Comparison of ENCODE assay signal across 8 cellular contexts in genomic region chr19:52689804-52690394, GRCh38. TPM values are rescaled to one million over a fixed set of nuclear protein-coding genes. Genes with fewer than 3 reads are reported as not detected.
A peak's percentile ranks its signal among the peaks of the same experiment; 100 is the strongest.
DNase-seq lines count a peak whose midpoint lies in the region; ATAC-seq and TF ChIP-seq lines count a peak whose summit lies in the region.

No MANE protein-coding gene starts in this region.

- H3K4me3 Mint-ChIP-seq in natural killer cell treated with Interleukin-12 subunit alpha and Interleukin-12 subunit beta and Interleukin-15 and Interleukin-18, amount 100 ng/mL, for 72 hours: peak overlapping the region; percentile 84

- peak overlapping the region; percentile 85 for H3K4me3 ChIP-seq in LNCaP clone FGC (ENCODE audit: low read depth, low read length)
- H3K4me3 ChIP-seq in esophagus muscularis mucosa: peak overlapping the region; percentile 64 to 82 (median 68)
- peak overlapping the region; percentile 71 for H3K4me3 ChIP-seq in thoracic aorta

- H3K36me3 Mint-ChIP-seq in natural killer cell treated with Interleukin-12 subunit alpha and Interleukin-12 subunit beta and Interleukin-15 and Interleukin-18, amount 100 ng/mL, for 72 hours: peaks cover 15% of the 10 kb centered on the region

- TF ChIP-seq CTCF in LNCaP clone FGC (IDR thresholded peaks at IDR 0.05; ENCODE audit: control insufficient read depth, extremely low read depth, insufficient read depth) (no peak), esophagus muscularis mucosa (IDR thresholded peaks at IDR 0.05) (no peak), thoracic aorta (IDR thresholded peaks at IDR 0.05) (no peak)

- H3K9me3 ChIP-seq in esophagus muscularis mucosa (no peaks in the 10 kb centered on the region), thoracic aorta (no peaks in the 10 kb centered on the region)

- no peak for TF ChIP-seq POLR2A in esophagus muscularis mucosa (IDR thresholded peaks at IDR 0.05; ENCODE audit: low read depth)

- intact Hi-C loops in esophagus muscularis mucosa (cut with DNase I): loop anchor here (2.0 to 5.0 kb wide), 3 partner anchors 42 to 163 kb away; partner anchors contain the start of genes ZNF808 and ZNF83

- no peaks in the 10 kb centered on the region for H3K9me3 Mint-ChIP-seq in natural killer cell treated with Interleukin-12 subunit alpha and Interleukin-12 subunit beta and Interleukin-15 and Interleukin-18, amount 100 ng/mL, for 72 hours

- no peaks in the 10 kb centered on the region for H3K27me3 ChIP-seq in esophagus muscularis mucosa
- H3K27me3 ChIP-seq in thoracic aorta (replicated peaks; ENCODE audit: insufficient read depth): no peaks in the 10 kb centered on the region

- DNase-seq in C1 segment of cervical spinal cord (lab: John Stamatoyannopoulos, UW) (peak in 12 of 14 donors; percentile 15 to 85 (median 48)), LNCaP clone FGC (ENCODE audit: low read depth) (no peak), activated T-cell treated with anti-CD3 and anti-CD28 coated beads for 24 hours (ENCODE audit: low read depth) (peak; percentile 4), esophagus muscularis mucosa (ENCODE audit: extremely low spot score) (peak; percentile 92), thoracic aorta (ENCODE audit: low spot score) (peak; percentile 4), HT-29 (ENCODE audit: low spot score) (no peak)
- DNase-seq in natural killer cell treated with Interleukin-12 subunit alpha and Interleukin-12 subunit beta and Interleukin-15 and Interleukin-18, amount 100 ng/mL, for 72 hours (ENCODE audit: low spot score): peak; percentile 65

- peaks cover 31 to 32% of the 10 kb centered on the region in 2 donors for H3K4me1 Mint-ChIP-seq in natural killer cell treated with Interleukin-12 subunit alpha and Interleukin-12 subunit beta and Interleukin-15 and Interleukin-18, amount 100 ng/mL, for 72 hours (ENCODE audit: low read depth in 2 of 2)

- peak; percentile 29 for ATAC-seq in GM21423 (IDR thresholded peaks at IDR 0.05; ENCODE audit: unreplicated experiment)
- ATAC-seq in natural killer cell treated with Interleukin-12 subunit alpha and Interleukin-12 subunit beta and Interleukin-15 and Interleukin-18, amount 100 ng/mL, for 72 hours: peak; percentile 62 to 73
- no peak for ATAC-seq in thoracic aorta (ENCODE audit: insufficient number of reproducible peaks, low FRiP score, low read depth)

- under 1% methylated on average over 35 of the region's 35 CpGs for WGBS in esophagus muscularis mucosa

- H3K27me3 Mint-ChIP-seq in natural killer cell treated with Interleukin-12 subunit alpha and Interleukin-12 subunit beta and Interleukin-15 and Interleukin-18, amount 100 ng/mL, for 72 hours: no peaks in the 10 kb centered on the region

- H3K36me3 ChIP-seq in esophagus muscularis mucosa: no peaks in the 10 kb centered on the region
- peaks cover 2% of the 10 kb centered on the region for H3K36me3 ChIP-seq in thoracic aorta

- H3K27ac ChIP-seq in esophagus muscularis mucosa (replicated peaks in 1 of 4): peak overlapping the region; percentile 85 to 94 (median 93)
- peak overlapping the region; percentile 92 to 96 for H3K27ac ChIP-seq in thoracic aorta

- H3K27ac Mint-ChIP-seq in natural killer cell treated with Interleukin-12 subunit alpha and Interleukin-12 subunit beta and Interleukin-15 and Interleukin-18, amount 100 ng/mL, for 72 hours: peak overlapping the region; percentile 56 to 93

- no peak for TF ChIP-seq EP300 in esophagus muscularis mucosa (IDR thresholded peaks at IDR 0.05)

- H3K4me1 ChIP-seq in esophagus muscularis mucosa (peaks cover 12 to 47% (median 39%) of the 10 kb centered on the region in 4 donors), thoracic aorta (ENCODE audit: control insufficient read depth in 1 of 2, low read depth in 2 of 2) (peaks cover 3 to 41% of the 10 kb centered on the region in 2 donors)

RNA-seq across cellular contexts. Expression of gene ZNF611, which starts 44.9 kb away (rescaled TPM):
- total RNA-seq in esophagus muscularis mucosa: 1 to 10 TPM; 7.3 to 9.6 (median 7.6) TPM
- 10 to 100 TPM; 39.1 to 50.7 TPM for total RNA-seq in natural killer cell treated with Interleukin-12 subunit alpha and Interleukin-12 subunit beta and Interleukin-15 and Interleukin-18, amount 100 ng/mL, for 72 hours
- total RNA-seq in thoracic aorta: 10 to 100 TPM; 26.3 to 30.0 TPM
- total RNA-seq in HT-29 (2014; rRNA removed; shearing (Covaris generic)): 1.3 and 3.3 TPM in 2 replicates

RNA-seq across cellular contexts. Expression of gene ZNF83, which starts 51.7 kb away (rescaled TPM):
- 10 to 100 TPM; 29.7 to 55.6 (median 34.1) TPM for total RNA-seq in esophagus muscularis mucosa
- total RNA-seq in natural killer cell treated with Interleukin-12 subunit alpha and Interleukin-12 subunit beta and Interleukin-15 and Interleukin-18, amount 100 ng/mL, for 72 hours: 10 to 100 TPM; 20.2 to 25.8 TPM
- total RNA-seq in thoracic aorta: 100 to 1,000 TPM in 1 of 2 donors, 10 to 100 TPM in 1; 70.0 to 143 TPM
- total RNA-seq in HT-29 (2014; rRNA removed; shearing (Covaris generic)): 5.7 and 6.4 TPM in 2 replicates

Comparison
In these comparisons a context has a peak if more than half of its experiments do, and no peak if none do; other contexts are left out.
1. DNase-seq: peak in C1 segment of cervical spinal cord (12 of 14), activated T-cell treated with anti-CD3 and anti-CD28 coated beads for 24 hours (single experiment), esophagus muscularis mucosa (single experiment), natural killer cell treated with Interleukin-12 subunit alpha and Interleukin-12 subunit beta and Interleukin-15 and Interleukin-18, amount 100 ng/mL, for 72 hours (single experiment) and thoracic aorta (single experiment); none in LNCaP clone FGC (single experiment) and HT-29 (single experiment).
2. Peak in every context shown above with its lines, with median percentiles within 50 percentile points of each other: H3K4me3 ChIP-seq.